Comparison of ENCODE assay signal across 17 cellular contexts in the genomic region with DNA sequence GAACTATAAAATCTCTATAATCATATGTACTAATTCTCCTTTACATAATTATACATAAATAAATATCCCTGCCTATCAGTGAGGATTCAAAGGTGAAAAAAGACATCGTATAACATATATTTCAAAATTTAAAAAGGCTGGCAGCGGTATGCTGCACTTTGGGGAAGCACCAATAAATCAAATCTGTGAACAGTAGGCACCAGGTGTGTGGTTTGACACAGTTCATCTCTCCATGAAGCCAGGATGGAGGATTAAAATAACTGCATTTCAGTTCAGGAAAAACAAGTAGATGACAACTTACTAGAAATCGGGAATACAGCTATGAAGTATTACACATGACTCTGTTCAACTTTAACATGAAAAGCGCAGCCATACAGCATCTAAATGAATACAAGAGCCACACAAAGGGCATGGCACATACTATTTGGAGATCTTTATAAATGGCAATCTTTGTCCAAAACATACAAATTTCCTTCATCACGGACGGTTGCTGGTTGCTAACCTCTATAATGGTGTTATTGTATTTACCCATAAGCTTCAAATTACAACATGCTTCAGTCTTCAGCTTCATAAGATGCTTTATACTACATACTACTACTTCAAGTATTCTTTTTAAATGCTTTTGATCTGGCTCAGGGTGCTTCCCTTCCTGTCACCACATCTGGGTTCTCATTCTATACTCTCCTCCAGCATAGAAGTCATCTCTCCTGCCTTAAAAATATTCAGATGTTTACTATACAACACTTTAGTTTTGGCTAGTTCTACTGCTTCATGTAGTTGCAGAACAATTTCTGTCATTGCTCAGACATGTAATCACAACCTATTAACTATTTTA.
"Had no signal": no experiment of that assay in that cellular context is flagged by ENCODE, and none has a peak within 500 bp of the region (broad histone marks: within the 10 kb centered on the region; RNA-seq: fewer than 3 reads in every experiment).

No MANE protein-coding gene starts in this region.

- H3K36me3 Mint-ChIP-seq: brain had no signal

- H3K4me3 Mint-ChIP-seq: activated naive CD4-positive, alpha-beta T cell treated with anti-CD3 and anti-CD28 coated beads, Interleukin-2, amount 10 ng/mL, durations not matched to agents 7 days and 5 days; activated T-helper 17 cell treated with anti-CD3 and anti-CD28 coated beads, Interleukin-2, amount 50 U/mL, for 72 hours; brain had no signal

- ATAC-seq: activated T-helper 17 cell treated with anti-CD3 and anti-CD28 coated beads, Interleukin-2, amount 50 U/mL, for 72 hours; heart left ventricle; left colon; stimulated activated naive CD8-positive, alpha-beta T cell treated with anti-CD3 and anti-CD28 coated beads, Interleukin-15, Interleukin-2, amounts not matched to agents 100 U/mL and 50 U/mL, for 24 hours had no signal

- H3K4me1 ChIP-seq: right lobe of liver, transverse colon, vagina had no signal

- H3K9me3 ChIP-seq: heart left ventricle, ovary, right lobe of liver, transverse colon, vagina had no signal

- H3K4me3 ChIP-seq: coronary artery, heart left ventricle, ovary, right lobe of liver, transverse colon, vagina had no signal

- H3K9me3 Mint-ChIP-seq: activated naive CD4-positive, alpha-beta T cell treated with anti-CD3 and anti-CD28 coated beads, Interleukin-2, amount 10 ng/mL, durations not matched to agents 7 days and 5 days; activated T-helper 17 cell treated with anti-CD3 and anti-CD28 coated beads, Interleukin-2, amount 50 U/mL, for 72 hours; brain had no signal

- H3K27ac ChIP-seq: coronary artery, heart left ventricle, ovary, right lobe of liver, transverse colon, vagina had no signal

- H3K36me3 ChIP-seq: ovary, right lobe of liver, transverse colon, vagina had no signal

- H3K27me3 ChIP-seq: heart left ventricle, ovary, right lobe of liver, transverse colon, vagina had no signal

- DNase-seq: activated CD4-positive, CD25-positive, alpha-beta regulatory T cell treated with anti-CD3 and anti-CD28 coated beads, Interleukin-2, amount 50 U/mL, for 72 hours; activated naive CD4-positive, alpha-beta T cell treated with anti-CD3 and anti-CD28 coated beads, Interleukin-2, amount 10 ng/mL, durations not matched to agents 7 days and 5 days; activated T-cell treated with anti-CD3 and anti-CD28 coated beads for 4 hours; amygdala; central memory CD4-positive, alpha-beta T cell; effector CD4-positive, alpha-beta T cell; heart left ventricle; left colon; mammary epithelial cell; ovary; right lobe of liver; stimulated activated naive CD8-positive, alpha-beta T cell treated with anti-CD3 and anti-CD28 coated beads, Interleukin-15, Interleukin-2, amounts not matched to agents 100 U/mL and 50 U/mL, for 24 hours; transverse colon had no signal

- H3K27me3 Mint-ChIP-seq: activated naive CD4-positive, alpha-beta T cell treated with anti-CD3 and anti-CD28 coated beads, Interleukin-2, amount 10 ng/mL, durations not matched to agents 7 days and 5 days; activated T-helper 17 cell treated with anti-CD3 and anti-CD28 coated beads, Interleukin-2, amount 50 U/mL, for 72 hours; brain had no signal

- H3K27ac Mint-ChIP-seq: activated naive CD4-positive, alpha-beta T cell treated with anti-CD3 and anti-CD28 coated beads, Interleukin-2, amount 10 ng/mL, durations not matched to agents 7 days and 5 days; brain had no signal
